In the genomic region with DNA sequence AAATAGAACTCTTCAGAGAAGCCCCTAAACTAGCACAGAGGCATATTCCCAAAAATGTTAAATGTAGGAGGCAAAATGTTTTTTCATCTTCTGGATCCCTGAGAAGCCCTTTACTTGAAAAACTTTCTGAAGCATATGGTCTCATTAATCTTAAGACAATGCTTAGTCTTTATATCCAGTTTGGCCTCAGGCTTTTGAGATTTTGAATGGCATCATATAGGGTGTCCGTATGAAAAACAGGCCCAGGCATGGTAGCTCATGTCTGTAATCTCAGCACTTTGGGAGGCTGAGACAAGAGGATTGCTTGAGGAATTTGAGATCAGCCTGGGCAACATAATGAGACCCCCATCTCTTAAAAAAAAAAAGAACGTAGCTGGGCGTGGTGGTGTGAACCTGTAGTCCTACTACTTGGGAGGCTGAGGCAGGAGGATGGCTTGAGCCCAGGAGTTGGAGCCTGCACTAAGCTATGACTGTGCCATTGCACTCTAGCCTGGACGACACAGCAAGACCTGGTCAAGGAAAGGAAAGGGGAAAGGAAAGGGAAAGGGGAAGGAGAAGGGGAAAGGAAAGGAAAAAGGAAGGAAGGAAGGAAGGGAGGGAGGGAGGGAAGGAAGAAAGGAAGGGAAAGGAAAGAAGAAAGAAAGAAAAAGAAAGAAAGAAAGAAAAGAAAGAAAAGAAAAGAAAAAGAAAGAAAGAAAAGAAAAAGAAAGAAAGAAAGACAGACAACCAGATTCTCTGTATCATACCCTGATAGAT, we compare ENCODE assay signal across 1 cellular context.
TF ChIP-seq lines count a peak whose summit lies in the region.

No MANE protein-coding gene starts in this region.

TF ChIP-seq in GM23338, 12 proteins besides CTCF, POLR2A, EP300 and RAD21 (continued from another document):
- TF ChIP-seq ZNF462 (CRISPR knock-in tag; IDR thresholded peaks at IDR 0.05): no peak
- no peak for TF ChIP-seq NANOG (IDR thresholded peaks at IDR 0.05; ENCODE audit: borderline replicate concordance)
- TF ChIP-seq STAT1 (IDR thresholded peaks at IDR 0.05; ENCODE audit: unreplicated experiment): no peak
- no peak for TF ChIP-seq POLR2AphosphoS5 (IDR thresholded peaks at IDR 0.05; ENCODE audit: low read depth)
- no peak for TF ChIP-seq CREB1 (CRISPR knock-in tag; IDR thresholded peaks at IDR 0.05; ENCODE audit: low read depth)
- TF ChIP-seq REST (IDR thresholded peaks at IDR 0.05; ENCODE audit: unreplicated experiment): no peak
- TF ChIP-seq ZNF331 (CRISPR knock-in tag; IDR thresholded peaks at IDR 0.05; ENCODE audit: low read depth): no peak
- no peak for TF ChIP-seq EZH2phosphoT487 (IDR thresholded peaks at IDR 0.05; ENCODE audit: unreplicated experiment)
- TF ChIP-seq ZNF114 (CRISPR knock-in tag; IDR thresholded peaks at IDR 0.05): no peak
- no peak for TF ChIP-seq JUNB (IDR thresholded peaks at IDR 0.05; ENCODE audit: unreplicated experiment)
- TF ChIP-seq ETS1 (IDR thresholded peaks at IDR 0.05): no peak
TF ChIP-seq in GM23338: peak in this region for 0.
